In the genomic region with DNA sequence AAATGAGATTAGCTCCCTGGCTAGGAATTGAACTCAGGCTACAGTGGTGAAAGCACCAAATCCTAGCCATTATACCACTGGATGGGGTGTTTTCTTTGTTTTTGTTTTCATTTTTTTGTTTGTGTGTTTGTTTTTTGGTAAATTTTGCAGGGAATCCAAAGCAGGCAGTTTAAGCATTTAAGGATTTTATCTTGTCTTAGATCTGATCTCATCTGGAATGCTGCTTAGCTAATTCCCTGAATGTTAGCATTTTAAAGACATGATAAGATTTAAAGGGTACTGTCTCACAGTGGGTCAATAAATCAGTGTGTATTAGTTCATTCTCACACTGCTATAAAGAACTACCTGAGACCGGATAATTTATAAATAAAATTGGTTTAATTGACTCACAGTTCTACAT, we compare ENCODE assay signal across 40 cellular contexts.
"Had no signal": no experiment of that assay in that cellular context is flagged by ENCODE, and none has a peak within 500 bp of the region (broad histone marks: within the 10 kb centered on the region; RNA-seq: fewer than 3 reads in every experiment).

No MANE protein-coding gene starts in this region.

- H3K27ac ChIP-seq: ascending aorta, cardiac muscle cell, WERI-Rb-1 had no signal

- H3K36me3 ChIP-seq: ascending aorta, cardiac muscle cell, WERI-Rb-1 had no signal

- H3K4me3 Mint-ChIP-seq: activated CD4-positive, alpha-beta memory T cell treated with anti-CD3 and anti-CD28 coated beads, Interleukin-2, amount 10 ng/mL, durations not matched to agents 7 days and 5 days; activated CD4-positive, alpha-beta T cell treated with anti-CD3 and anti-CD28 coated beads for 36 hours; activated CD8-positive, alpha-beta memory T cell treated with anti-CD3 and anti-CD28 coated beads, Interleukin-2, amount 10 ng/mL, durations not matched to agents 7 days and 5 days; activated CD8-positive, alpha-beta T cell treated with anti-CD3 and anti-CD28 coated beads, Interleukin-2, amount 10 ng/mL, durations not matched to agents 7 days and 5 days; activated naive CD4-positive, alpha-beta T cell treated with anti-CD3 and anti-CD28 coated beads, Interleukin-2, amount 10 ng/mL, durations not matched to agents 7 days and 5 days; activated naive CD4-positive, alpha-beta T cell treated with anti-CD3 and anti-CD28 coated beads, Interleukin-2, amount 50 U/mL, for 24 hours; activated naive CD8-positive, alpha-beta T cell; activated naive CD8-positive, alpha-beta T cell treated with anti-CD3 and anti-CD28 coated beads, Interleukin-2, amount 10 ng/mL, durations not matched to agents 7 days and 5 days; activated naive CD8-positive, alpha-beta T cell treated with anti-CD3 and anti-CD28 coated beads, Interleukin-2, amount 50 U/mL, for 24 hours; activated T-cell treated with anti-CD3 and anti-CD28 coated beads, Interleukin-2, amount 50 U/mL, for 4 hours; activated T-cell treated with anti-CD3 and anti-CD28 coated beads, Interleukin-2, amount 50 U/mL, for 72 hours; activated T-helper 1 cell treated with anti-CD3 and anti-CD28 coated beads, Interleukin-12 subunit alpha, Interleukin-12 subunit beta, Interleukin-2, Interleukin-4 antibody, amounts not matched to agents 30 ng/mL and 10 ng/mL and 1 ng/mL, durations not matched to agents 14 hours and 24 hours and 36 hours; activated T-helper 17 cell treated with anti-CD3 and anti-CD28 coated beads, Interleukin-2, amount 50 U/mL, for 72 hours; brain; central memory CD8-positive, alpha-beta T cell; T-helper 1 cell treated with Interleukin-12 subunit alpha and Interleukin-12 subunit beta and Interleukin-4 antibody, amounts not matched to agents 30 μg/mL and 1 μg/mL, for 36 hours; T-helper 2 cell treated with Interferon-gamma antibody and Interleukin-4, amounts not matched to agents 5 μg/mL and 100 μg/mL, for 36 hours; WTC11 had no signal

- DNase-seq: activated CD4-positive, alpha-beta memory T cell treated with anti-CD3 and anti-CD28 coated beads, Interleukin-2, amount 10 ng/mL, durations not matched to agents 7 days and 5 days; activated CD4-positive, alpha-beta T cell treated with anti-CD3 and anti-CD28 coated beads for 1 hour; activated CD4-positive, alpha-beta T cell treated with anti-CD3 and anti-CD28 coated beads for 36 hours; activated CD4-positive, alpha-beta T cell treated with anti-CD3 and anti-CD28 coated beads for 48 hours; activated CD4-positive, alpha-beta T cell treated with anti-CD3 and anti-CD28 coated beads, Interleukin-2, amount 50 U/mL, for 48 hours; activated CD4-positive, CD25-positive, alpha-beta regulatory T cell; activated CD8-positive, alpha-beta memory T cell treated with anti-CD3 and anti-CD28 coated beads for 24 hours; activated CD8-positive, alpha-beta memory T cell treated with anti-CD3 and anti-CD28 coated beads, Interleukin-2, amount 10 ng/mL, durations not matched to agents 7 days and 5 days; activated CD8-positive, alpha-beta memory T cell treated with anti-CD3 and anti-CD28 coated beads, Interleukin-2, amount 50 U/mL, for 48 hours; activated CD8-positive, alpha-beta T cell treated with anti-CD3 and anti-CD28 coated beads, Interleukin-2, amount 10 ng/mL, durations not matched to agents 7 days and 5 days; activated gamma-delta T cell; activated naive CD4-positive, alpha-beta T cell treated with anti-CD3 and anti-CD28 coated beads, Interleukin-2, amount 10 ng/mL, durations not matched to agents 7 days and 5 days; activated naive CD4-positive, alpha-beta T cell treated with Interleukin-2 at 50 U/mL for 16 hours; activated naive CD8-positive, alpha-beta T cell treated with anti-CD3 and anti-CD28 coated beads, Interleukin-2, amount 10 ng/mL, durations not matched to agents 7 days and 5 days; activated naive CD8-positive, alpha-beta T cell treated with anti-CD3 and anti-CD28 coated beads, Interleukin-2, amount 50 U/mL, for 24 hours; activated T-cell treated with anti-CD3 and anti-CD28 coated beads, Interleukin-2, amount 50 U/mL, for 4 hours; activated T-cell treated with anti-CD3 and anti-CD28 coated beads, Interleukin-2, amount 50 U/mL, for 72 hours; amygdala; anterior cingulate cortex; caudate nucleus; cerebellar nuclear complex; SW 1271; T-helper 1 cell; T-helper 2 cell; T-helper 9 cell; WERI-Rb-1 had no signal

- H3K9me3 ChIP-seq: ascending aorta had no signal

- FAIRE-seq: bronchial epithelial cell, TTC549 had no signal

- H3K27me3 ChIP-seq: ascending aorta, cardiac muscle cell had no signal

- H3K27ac Mint-ChIP-seq: activated CD4-positive, alpha-beta memory T cell treated with anti-CD3 and anti-CD28 coated beads, Interleukin-2, amount 10 ng/mL, durations not matched to agents 7 days and 5 days; activated CD4-positive, alpha-beta T cell treated with anti-CD3 and anti-CD28 coated beads for 36 hours; activated CD8-positive, alpha-beta memory T cell treated with anti-CD3 and anti-CD28 coated beads, Interleukin-2, amount 10 ng/mL, durations not matched to agents 7 days and 5 days; activated CD8-positive, alpha-beta T cell treated with anti-CD3 and anti-CD28 coated beads, Interleukin-2, amount 10 ng/mL, durations not matched to agents 7 days and 5 days; activated naive CD4-positive, alpha-beta T cell treated with anti-CD3 and anti-CD28 coated beads, Interleukin-2, amount 10 ng/mL, durations not matched to agents 7 days and 5 days; activated naive CD4-positive, alpha-beta T cell treated with anti-CD3 and anti-CD28 coated beads, Interleukin-2, amount 50 U/mL, for 24 hours; activated naive CD8-positive, alpha-beta T cell; activated naive CD8-positive, alpha-beta T cell treated with anti-CD3 and anti-CD28 coated beads, Interleukin-2, amount 10 ng/mL, durations not matched to agents 7 days and 5 days; activated naive CD8-positive, alpha-beta T cell treated with anti-CD3 and anti-CD28 coated beads, Interleukin-2, amount 50 U/mL, for 24 hours; activated T-cell treated with anti-CD3 and anti-CD28 coated beads, Interleukin-2, amount 50 U/mL, for 72 hours; activated T-helper 1 cell treated with anti-CD3 and anti-CD28 coated beads, Interleukin-12 subunit alpha, Interleukin-12 subunit beta, Interleukin-2, Interleukin-4 antibody, amounts not matched to agents 30 ng/mL and 10 ng/mL and 1 ng/mL, durations not matched to agents 14 hours and 24 hours and 36 hours; activated T-helper 17 cell treated with anti-CD3 and anti-CD28 coated beads, Interleukin-2, amount 50 U/mL, for 72 hours; T-helper 1 cell treated with Interleukin-12 subunit alpha and Interleukin-12 subunit beta and Interleukin-4 antibody, amounts not matched to agents 30 μg/mL and 1 μg/mL, for 36 hours; T-helper 2 cell treated with Interferon-gamma antibody and Interleukin-4, amounts not matched to agents 5 μg/mL and 100 μg/mL, for 36 hours had no signal

- ATAC-seq: activated CD4-positive, alpha-beta T cell treated with anti-CD3 and anti-CD28 coated beads for 36 hours; activated CD4-positive, CD25-positive, alpha-beta regulatory T cell treated with anti-CD3 and anti-CD28 coated beads, Interleukin-2, amount 50 U/mL, for 24 hours; activated CD8-positive, alpha-beta memory T cell treated with anti-CD3 and anti-CD28 coated beads, Interleukin-2, amount 10 ng/mL, durations not matched to agents 7 days and 5 days; activated CD8-positive, alpha-beta T cell treated with anti-CD3 and anti-CD28 coated beads, Interleukin-2, amount 10 ng/mL, durations not matched to agents 7 days and 5 days; activated naive CD8-positive, alpha-beta T cell treated with anti-CD3 and anti-CD28 coated beads, Interleukin-2, amount 50 U/mL, for 24 hours; activated T-cell treated with anti-CD3 and anti-CD28 coated beads, Interleukin-2, amount 50 U/mL, for 4 hours; activated T-cell treated with anti-CD3 and anti-CD28 coated beads, Interleukin-2, amount 50 U/mL, for 72 hours; activated T-helper 17 cell treated with anti-CD3 and anti-CD28 coated beads, Interleukin-2, amount 50 U/mL, for 72 hours; WTC11 had no signal

- H3K27me3 Mint-ChIP-seq: activated CD4-positive, alpha-beta T cell treated with anti-CD3 and anti-CD28 coated beads for 36 hours; activated CD8-positive, alpha-beta memory T cell treated with anti-CD3 and anti-CD28 coated beads, Interleukin-2, amount 10 ng/mL, durations not matched to agents 7 days and 5 days; activated naive CD4-positive, alpha-beta T cell treated with anti-CD3 and anti-CD28 coated beads, Interleukin-2, amount 10 ng/mL, durations not matched to agents 7 days and 5 days; activated naive CD4-positive, alpha-beta T cell treated with anti-CD3 and anti-CD28 coated beads, Interleukin-2, amount 50 U/mL, for 24 hours; activated naive CD8-positive, alpha-beta T cell; activated naive CD8-positive, alpha-beta T cell treated with anti-CD3 and anti-CD28 coated beads, Interleukin-2, amount 50 U/mL, for 24 hours; activated T-helper 17 cell treated with anti-CD3 and anti-CD28 coated beads, Interleukin-2, amount 50 U/mL, for 72 hours had no signal

- H3K36me3 Mint-ChIP-seq: activated naive CD4-positive, alpha-beta T cell treated with anti-CD3 and anti-CD28 coated beads, Interleukin-2, amount 10 ng/mL, durations not matched to agents 7 days and 5 days; WTC11 had no signal

- H3K9me3 Mint-ChIP-seq: activated T-cell treated with anti-CD3 and anti-CD28 coated beads, Interleukin-2, amount 50 U/mL, for 4 hours; activated T-helper 1 cell treated with anti-CD3 and anti-CD28 coated beads, Interleukin-12 subunit alpha, Interleukin-12 subunit beta, Interleukin-2, Interleukin-4 antibody, amounts not matched to agents 30 ng/mL and 10 ng/mL and 1 ng/mL, durations not matched to agents 14 hours and 24 hours and 36 hours; activated T-helper 17 cell treated with anti-CD3 and anti-CD28 coated beads, Interleukin-2, amount 50 U/mL, for 72 hours; central memory CD8-positive, alpha-beta T cell; T-helper 2 cell treated with Interferon-gamma antibody and Interleukin-4, amounts not matched to agents 5 μg/mL and 100 μg/mL, for 36 hours; WTC11 had no signal

- H3K4me3 ChIP-seq: ascending aorta, cardiac muscle cell had no signal
